1 cellular context compared by ENCODE assay signal in genomic region chrX:153974003-153974725, GRCh38.
A peak's percentile ranks its signal among the peaks of the same experiment; 100 is the strongest.
TF ChIP-seq lines count a peak whose summit lies in the region.

No MANE protein-coding gene starts in this region.

TF ChIP-seq in HepG2, 621 proteins besides CTCF, POLR2A, EP300 and RAD21:
- no peak for TF ChIP-seq HOXA7 (CRISPR knock-in tag; IDR thresholded peaks at IDR 0.05)
- 0 out of 2 replicates have a peak, but pooled peaks have one; percentile 14 for TF ChIP-seq HDAC1 (CRISPR knock-in tag; IDR thresholded peaks at IDR 0.05)
- peak; percentile 31; the same call in 1 of the 2 replicates for TF ChIP-seq HIC2 (CRISPR knock-in tag; IDR thresholded peaks at IDR 0.05; ENCODE audit: low read depth)
- TF ChIP-seq GABPB1 (CRISPR knock-in tag; IDR thresholded peaks at IDR 0.05): 0 out of 2 replicates have a peak, but pooled peaks have one; percentile 2
- TF ChIP-seq, protein P1, sequence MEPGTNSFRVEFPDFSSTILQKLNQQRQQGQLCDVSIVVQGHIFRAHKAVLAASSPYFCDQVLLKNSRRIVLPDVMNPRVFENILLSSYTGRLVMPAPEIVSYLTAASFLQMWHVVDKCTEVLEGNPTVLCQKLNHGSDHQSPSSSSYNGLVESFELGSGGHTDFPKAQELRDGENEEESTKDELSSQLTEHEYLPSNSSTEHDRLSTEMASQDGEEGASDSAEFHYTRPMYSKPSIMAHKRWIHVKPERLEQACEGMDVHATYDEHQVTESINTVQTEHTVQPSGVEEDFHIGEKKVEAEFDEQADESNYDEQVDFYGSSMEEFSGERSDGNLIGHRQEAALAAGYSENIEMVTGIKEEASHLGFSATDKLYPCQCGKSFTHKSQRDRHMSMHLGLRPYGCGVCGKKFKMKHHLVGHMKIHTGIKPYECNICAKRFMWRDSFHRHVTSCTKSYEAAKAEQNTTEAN (CRISPR knock-in tag; conservative IDR thresholded peaks at IDR 0.05): no peak
- TF ChIP-seq, protein P2, sequence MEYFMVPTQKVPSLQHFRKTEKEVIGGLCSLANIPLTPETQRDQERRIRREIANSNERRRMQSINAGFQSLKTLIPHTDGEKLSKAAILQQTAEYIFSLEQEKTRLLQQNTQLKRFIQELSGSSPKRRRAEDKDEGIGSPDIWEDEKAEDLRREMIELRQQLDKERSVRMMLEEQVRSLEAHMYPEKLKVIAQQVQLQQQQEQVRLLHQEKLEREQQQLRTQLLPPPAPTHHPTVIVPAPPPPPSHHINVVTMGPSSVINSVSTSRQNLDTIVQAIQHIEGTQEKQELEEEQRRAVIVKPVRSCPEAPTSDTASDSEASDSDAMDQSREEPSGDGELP (IDR thresholded peaks at IDR 0.05; ENCODE audit: borderline replicate concordance, low read depth): peak; percentile 74; the same call in 1 of the 2 replicates
- no peak for TF ChIP-seq ZNF775 (CRISPR knock-in tag; IDR thresholded peaks at IDR 0.05; ENCODE audit: borderline replicate concordance)
- TF ChIP-seq, protein P3, sequence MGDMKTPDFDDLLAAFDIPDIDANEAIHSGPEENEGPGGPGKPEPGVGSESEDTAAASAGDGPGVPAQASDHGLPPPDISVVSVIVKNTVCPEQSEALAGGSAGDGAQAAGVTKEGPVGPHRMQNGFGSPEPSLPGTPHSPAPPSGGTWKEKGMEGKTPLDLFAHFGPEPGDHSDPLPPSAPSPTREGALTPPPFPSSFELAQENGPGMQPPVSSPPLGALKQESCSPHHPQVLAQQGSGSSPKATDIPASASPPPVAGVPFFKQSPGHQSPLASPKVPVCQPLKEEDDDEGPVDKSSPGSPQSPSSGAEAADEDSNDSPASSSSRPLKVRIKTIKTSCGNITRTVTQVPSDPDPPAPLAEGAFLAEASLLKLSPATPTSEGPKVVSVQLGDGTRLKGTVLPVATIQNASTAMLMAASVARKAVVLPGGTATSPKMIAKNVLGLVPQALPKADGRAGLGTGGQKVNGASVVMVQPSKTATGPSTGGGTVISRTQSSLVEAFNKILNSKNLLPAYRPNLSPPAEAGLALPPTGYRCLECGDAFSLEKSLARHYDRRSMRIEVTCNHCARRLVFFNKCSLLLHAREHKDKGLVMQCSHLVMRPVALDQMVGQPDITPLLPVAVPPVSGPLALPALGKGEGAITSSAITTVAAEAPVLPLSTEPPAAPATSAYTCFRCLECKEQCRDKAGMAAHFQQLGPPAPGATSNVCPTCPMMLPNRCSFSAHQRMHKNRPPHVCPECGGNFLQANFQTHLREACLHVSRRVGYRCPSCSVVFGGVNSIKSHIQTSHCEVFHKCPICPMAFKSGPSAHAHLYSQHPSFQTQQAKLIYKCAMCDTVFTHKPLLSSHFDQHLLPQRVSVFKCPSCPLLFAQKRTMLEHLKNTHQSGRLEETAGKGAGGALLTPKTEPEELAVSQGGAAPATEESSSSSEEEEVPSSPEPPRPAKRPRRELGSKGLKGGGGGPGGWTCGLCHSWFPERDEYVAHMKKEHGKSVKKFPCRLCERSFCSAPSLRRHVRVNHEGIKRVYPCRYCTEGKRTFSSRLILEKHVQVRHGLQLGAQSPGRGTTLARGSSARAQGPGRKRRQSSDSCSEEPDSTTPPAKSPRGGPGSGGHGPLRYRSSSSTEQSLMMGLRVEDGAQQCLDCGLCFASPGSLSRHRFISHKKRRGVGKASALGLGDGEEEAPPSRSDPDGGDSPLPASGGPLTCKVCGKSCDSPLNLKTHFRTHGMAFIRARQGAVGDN (CRISPR knock-in tag; IDR thresholded peaks at IDR 0.05): peak; percentile 75
- no peak for TF ChIP-seq ZNF747 (CRISPR knock-in tag; IDR thresholded peaks at IDR 0.05; ENCODE audit: borderline replicate concordance)
- peak; percentile 78; the same call in 1 of the 2 replicates for TF ChIP-seq ZC3H4 (CRISPR knock-in tag; IDR thresholded peaks at IDR 0.05; ENCODE audit: borderline replicate concordance)
- TF ChIP-seq, protein P4, sequence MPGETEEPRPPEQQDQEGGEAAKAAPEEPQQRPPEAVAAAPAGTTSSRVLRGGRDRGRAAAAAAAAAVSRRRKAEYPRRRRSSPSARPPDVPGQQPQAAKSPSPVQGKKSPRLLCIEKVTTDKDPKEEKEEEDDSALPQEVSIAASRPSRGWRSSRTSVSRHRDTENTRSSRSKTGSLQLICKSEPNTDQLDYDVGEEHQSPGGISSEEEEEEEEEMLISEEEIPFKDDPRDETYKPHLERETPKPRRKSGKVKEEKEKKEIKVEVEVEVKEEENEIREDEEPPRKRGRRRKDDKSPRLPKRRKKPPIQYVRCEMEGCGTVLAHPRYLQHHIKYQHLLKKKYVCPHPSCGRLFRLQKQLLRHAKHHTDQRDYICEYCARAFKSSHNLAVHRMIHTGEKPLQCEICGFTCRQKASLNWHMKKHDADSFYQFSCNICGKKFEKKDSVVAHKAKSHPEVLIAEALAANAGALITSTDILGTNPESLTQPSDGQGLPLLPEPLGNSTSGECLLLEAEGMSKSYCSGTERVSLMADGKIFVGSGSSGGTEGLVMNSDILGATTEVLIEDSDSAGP (CRISPR knock-in tag; IDR thresholded peaks at IDR 0.05; ENCODE audit: borderline replicate concordance): 0 out of 2 replicates have a peak, but pooled peaks have one; percentile 28
- no peak for TF ChIP-seq ZKSCAN8 (CRISPR knock-in tag; IDR thresholded peaks at IDR 0.05; ENCODE audit: borderline replicate concordance)
- no peak for TF ChIP-seq KLF16 (CRISPR knock-in tag; IDR thresholded peaks at IDR 0.05)
- TF ChIP-seq NPAS2 (CRISPR knock-in tag; IDR thresholded peaks at IDR 0.05; ENCODE audit: borderline replicate concordance): no peak
